15 cellular contexts compared by ENCODE assay signal in genomic region chr17:17376362-17376761, GRCh38.
A peak's percentile ranks its signal among the peaks of the same experiment; 100 is the strongest.
DNase-seq lines count a peak whose midpoint lies in the region; TF ChIP-seq lines count a peak whose summit lies in the region.
"Had no signal": no experiment of that assay in that cellular context is flagged by ENCODE, and none has a peak within 500 bp of the region (broad histone marks: within the 10 kb centered on the region; RNA-seq: fewer than 3 reads in every experiment).

No MANE protein-coding gene starts in this region.

- no peaks in the 10 kb centered on the region for H3K9me3 ChIP-seq in left ventricle myocardium inferior (replicated peaks)
- H3K9me3 ChIP-seq in smooth muscle cell (replicated peaks; ENCODE audit: low read depth), result no peaks in the 10 kb centered on the region
- H3K9me3 ChIP-seq: pancreas had no signal

- H2AFZ ChIP-seq in smooth muscle cell (ENCODE audit: low read depth), result no peak overlapping the region

- no peaks in the 10 kb centered on the region for H3K36me3 ChIP-seq in left ventricle myocardium inferior
- no peaks in the 10 kb centered on the region for H3K36me3 ChIP-seq in smooth muscle cell (ENCODE audit: low read depth)
- H3K36me3 ChIP-seq: pancreas had no signal

- no peaks in the 10 kb centered on the region for H3K79me2 ChIP-seq in smooth muscle cell (ENCODE audit: low read depth)

- H3K27ac ChIP-seq in left ventricle myocardium inferior (replicated peaks) (peak overlapping the region; percentile 42), smooth muscle cell (ENCODE audit: low read depth) (peak overlapping the region; percentile 1)
- H3K27ac ChIP-seq: pancreas had no signal

- no peak overlapping the region for H3K9ac ChIP-seq in smooth muscle cell (ENCODE audit: low read depth)

- H3K4me1 ChIP-seq in left ventricle myocardium inferior (peaks cover 16% of the 10 kb centered on the region), smooth muscle cell (ENCODE audit: low read depth) (no peaks in the 10 kb centered on the region)
- H3K4me1 ChIP-seq: pancreas had no signal

- DNase-seq in GM03348 (ENCODE audit: low spot score) (peak; percentile 70), amniotic epithelial cell (ENCODE audit: low read depth) (peak; percentile 70), left ventricle myocardium inferior (no peak), smooth muscle cell (lab: John Stamatoyannopoulos, UW; ENCODE audit: unreplicated experiment) (no peak), SW 1271 (lab: John Stamatoyannopoulos, UW) (no peak), middle frontal gyrus (ENCODE audit: extremely low spot score, low spot score) (no peak), germinal center (ENCODE audit: low spot score) (no peak), NCI-H2029 treated with DMSO at 0.1 percent for 48 hours (lab: John Stamatoyannopoulos, UW) (no peak)
- DNase-seq: activated B cell treated with CpG ODN at 0.5 μM for 24 hours; activated gamma-delta T cell; CD8-positive, alpha-beta T cell; NCI-H774; stimulated activated naive CD8-positive, alpha-beta T cell treated with anti-CD3 and anti-CD28 coated beads, Interleukin-15, amount 100 ng/mL, for 72 hours; T-helper 1 cell had no signal

- H3K27me3 ChIP-seq in left ventricle myocardium inferior (ENCODE audit: low read depth) (no peaks in the 10 kb centered on the region), smooth muscle cell (ENCODE audit: low read depth) (no peaks in the 10 kb centered on the region)
- H3K27me3 ChIP-seq: pancreas had no signal

- 15% methylated on average over 5 of the region's 5 CpGs for WGBS in smooth muscle cell (ENCODE audit: low lambda C conversion rate)

- no peaks in the 10 kb centered on the region for H4K20me1 ChIP-seq in smooth muscle cell (ENCODE audit: low read depth)

- H3K4me2 ChIP-seq in smooth muscle cell, result peak overlapping the region; percentile 61

- intact Hi-C loops in left ventricle myocardium inferior (cut with micrococcal nuclease), result no loop called here

- H3F3A ChIP-seq in smooth muscle cell (ENCODE audit: low read depth), result peaks cover 10% of the 10 kb centered on the region

- TF ChIP-seq CTCF in left ventricle myocardium inferior (IDR thresholded peaks at IDR 0.05; ENCODE audit: borderline replicate concordance), result no peak
- no peak for TF ChIP-seq CTCF in smooth muscle cell (IDR thresholded peaks at IDR 0.05; ENCODE audit: borderline replicate concordance, insufficient read depth, poor library complexity, severe bottlenecking)

- H3K4me3 ChIP-seq in left ventricle myocardium inferior (no peak overlapping the region), smooth muscle cell (no peak overlapping the region)
- H3K4me3 ChIP-seq: pancreas had no signal

Comparison
In these comparisons a context has a peak if more than half of its experiments do, and no peak if none do; other contexts are left out.
1. DNase-seq: peak in GM03348 (single experiment) and amniotic epithelial cell (single experiment); none in left ventricle myocardium inferior (single experiment), smooth muscle cell (single experiment), SW 1271 (0 of 2), middle frontal gyrus (single experiment), germinal center (single experiment) and NCI-H2029 treated with DMSO at 0.1 percent for 48 hours (single experiment).